26 cellular contexts compared by ENCODE assay signal in genomic region chrX:55109304-55109703, GRCh38. TPM values are rescaled to one million over a fixed set of nuclear protein-coding genes. Genes with fewer than 3 reads are reported as not detected.
"Had no signal": no experiment of that assay in that cellular context is flagged by ENCODE, and none has a peak within 500 bp of the region (broad histone marks: within the 10 kb centered on the region; RNA-seq: fewer than 3 reads in every experiment).

No MANE protein-coding gene starts in this region.

- H3K9me3 Mint-ChIP-seq: activated naive CD4-positive, alpha-beta T cell treated with anti-CD3 and anti-CD28 coated beads for 36 hours; activated T-cell treated with anti-CD3 and anti-CD28 coated beads, Interleukin-2, amount 50 U/mL, for 24 hours; activated T-helper 2 cell treated with anti-CD3 and anti-CD28 coated beads, Interferon-gamma antibody, Interleukin-2, Interleukin-4, amounts not matched to agents 10 μg/mL and 5 μg/mL and 100 μg/mL, durations not matched to agents 14 hours and 24 hours and 36 hours; central memory CD8-positive, alpha-beta T cell had no signal

- H3K27ac Mint-ChIP-seq: activated B cell treated with CpG ODN at 0.5 μM for 24 hours; activated CD8-positive, alpha-beta T cell treated with anti-CD3 and anti-CD28 coated beads, Interleukin-2, amount 10 ng/mL, durations not matched to agents 7 days and 5 days; activated naive CD4-positive, alpha-beta T cell treated with anti-CD3 and anti-CD28 coated beads for 36 hours; activated T-cell treated with anti-CD3 and anti-CD28 coated beads, Interleukin-2, amount 50 U/mL, for 24 hours; activated T-helper 2 cell treated with anti-CD3 and anti-CD28 coated beads, Interferon-gamma antibody, Interleukin-2, Interleukin-4, amounts not matched to agents 10 μg/mL and 5 μg/mL and 100 μg/mL, durations not matched to agents 14 hours and 24 hours and 36 hours; naive B cell; T-cell had no signal

- H3K4me1 ChIP-seq: colonic mucosa, esophagus muscularis mucosa, heart right ventricle, prostate gland, right atrium auricular region, transverse colon, vagina had no signal

- H3K9me3 ChIP-seq: colonic mucosa, esophagus muscularis mucosa, heart right ventricle, mucosa of descending colon, prostate gland, right atrium auricular region, transverse colon, vagina had no signal

- H3K4me3 Mint-ChIP-seq: activated B cell treated with CpG ODN at 0.5 μM for 24 hours; activated CD8-positive, alpha-beta T cell treated with anti-CD3 and anti-CD28 coated beads, Interleukin-2, amount 10 ng/mL, durations not matched to agents 7 days and 5 days; activated naive CD4-positive, alpha-beta T cell treated with anti-CD3 and anti-CD28 coated beads for 36 hours; activated T-cell treated with anti-CD3 and anti-CD28 coated beads, Interleukin-2, amount 50 U/mL, for 24 hours; central memory CD8-positive, alpha-beta T cell; naive B cell; neural crest cell; T-cell had no signal

- DNase-seq: activated B cell treated with CpG ODN at 0.5 μM for 24 hours; activated CD4-positive, alpha-beta T cell treated with anti-CD3 and anti-CD28 coated beads for 4 hours; activated CD8-positive, alpha-beta T cell treated with anti-CD3 and anti-CD28 coated beads, Interleukin-2, amount 10 ng/mL, durations not matched to agents 7 days and 5 days; activated naive CD4-positive, alpha-beta T cell treated with anti-CD3 and anti-CD28 coated beads for 36 hours; activated T-cell treated with anti-CD3 and anti-CD28 coated beads, Interleukin-2, amount 50 U/mL, for 24 hours; aorta; colonic mucosa; heart right ventricle; left colon; mucosa of descending colon; naive B cell; stimulated activated CD4-positive, alpha-beta T cell treated with anti-CD3 and anti-CD28 coated beads, Interleukin-2, amount 100 ng/mL, for 24 hours; stimulated activated naive CD4-positive, alpha-beta T cell treated with Interleukin-2 at 50 U/mL for 16 hours; substantia nigra; T-cell; transverse colon had no signal

- H3K36me3 Mint-ChIP-seq: naive B cell, T-cell had no signal

- H3K4me3 ChIP-seq: colonic mucosa, esophagus muscularis mucosa, heart right ventricle, mucosa of descending colon, prostate gland, right atrium auricular region, transverse colon, vagina had no signal

- H3K27ac ChIP-seq: colonic mucosa, esophagus muscularis mucosa, prostate gland, right atrium auricular region, transverse colon, vagina had no signal

- H3K36me3 ChIP-seq: colonic mucosa, esophagus muscularis mucosa, heart right ventricle, prostate gland, right atrium auricular region, transverse colon, vagina had no signal

- H3K27me3 Mint-ChIP-seq: activated B cell treated with CpG ODN at 0.5 μM for 24 hours; central memory CD8-positive, alpha-beta T cell; T-cell had no signal

- ATAC-seq: activated CD8-positive, alpha-beta T cell treated with anti-CD3 and anti-CD28 coated beads, Interleukin-2, amount 10 ng/mL, durations not matched to agents 7 days and 5 days; heart right ventricle; left colon; mucosa of descending colon; T-cell had no signal

- H3K27me3 ChIP-seq: colonic mucosa, esophagus muscularis mucosa, right atrium auricular region, transverse colon, vagina had no signal

- H3K4me1 Mint-ChIP-seq: activated B cell treated with CpG ODN at 0.5 μM for 24 hours; central memory CD8-positive, alpha-beta T cell; naive B cell had no signal

RNA-seq across cellular contexts. Expression of gene PAGE2, which starts 20.5 kb away (rescaled TPM):
- total RNA-seq: activated B cell treated with CpG ODN at 0.5 μM for 24 hours; activated CD8-positive, alpha-beta T cell treated with anti-CD3 and anti-CD28 coated beads, Interleukin-2, amount 10 ng/mL, durations not matched to agents 7 days and 5 days; activated naive CD4-positive, alpha-beta T cell treated with anti-CD3 and anti-CD28 coated beads for 36 hours; activated T-helper 2 cell treated with anti-CD3 and anti-CD28 coated beads, Interferon-gamma antibody, Interleukin-2, Interleukin-4, amounts not matched to agents 10 μg/mL and 5 μg/mL and 100 μg/mL, durations not matched to agents 14 hours and 24 hours and 36 hours; aorta; colonic mucosa; esophagus muscularis mucosa; heart right ventricle; left colon; lung microvascular endothelial cell; mucosa of descending colon; neural crest cell; osteoblast; right atrium auricular region; skeletal muscle tissue; T-cell; transverse colon; vagina had no signal
- polyA plus RNA-seq: aorta, heart right ventricle had no signal

RNA-seq across cellular contexts. Expression of gene PAGE2B, which starts 34.5 kb away (rescaled TPM):
- total RNA-seq: activated B cell treated with CpG ODN at 0.5 μM for 24 hours, aorta, colonic mucosa, esophagus muscularis mucosa, heart right ventricle, left colon, lung microvascular endothelial cell, mucosa of descending colon, neural crest cell, osteoblast, right atrium auricular region, skeletal muscle tissue, vagina had no signal
- polyA plus RNA-seq: aorta, heart right ventricle had no signal
